24 cellular contexts compared by ENCODE assay signal in the genomic region with DNA sequence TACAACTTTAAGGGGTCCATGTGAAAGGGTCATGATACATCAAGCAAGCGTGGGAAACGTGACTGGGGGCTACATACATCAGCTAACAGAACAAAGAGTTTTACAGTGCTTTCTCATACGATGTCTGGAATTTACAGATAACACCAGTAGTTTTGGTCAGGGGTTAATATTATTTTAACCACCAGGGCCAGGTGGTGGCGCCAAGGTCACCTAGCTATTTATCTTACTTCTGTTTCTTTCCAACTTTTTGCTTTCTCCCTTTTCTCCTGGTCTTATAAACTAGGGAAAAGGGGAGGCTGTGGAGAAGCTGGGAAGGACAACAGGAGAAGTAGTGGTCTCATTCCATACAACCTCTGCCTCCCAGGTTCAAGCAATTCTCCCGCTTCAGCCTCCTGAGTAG. TPM values are rescaled to one million over a fixed set of nuclear protein-coding genes. Genes with fewer than 3 reads are reported as not detected.
DNase-seq lines count a peak whose midpoint lies in the region; ATAC-seq and TF ChIP-seq lines count a peak whose summit lies in the region.
"Had no signal": no experiment of that assay in that cellular context is flagged by ENCODE, and none has a peak within 500 bp of the region (broad histone marks: within the 10 kb centered on the region; RNA-seq: fewer than 3 reads in every experiment).

No MANE protein-coding gene starts in this region.

- peak; percentile 6 for DNase-seq in MCF 10A (ENCODE audit: unreplicated experiment)
- no peak for DNase-seq in mammary epithelial cell
- no peak for DNase-seq in LNCaP clone FGC (ENCODE audit: low read depth)
- no peak for DNase-seq in natural killer cell treated with Interleukin-12 subunit alpha and Interleukin-12 subunit beta and Interleukin-15 and Interleukin-18, amount 100 ng/mL, for 72 hours (ENCODE audit: low spot score)
- DNase-seq in activated CD8-positive, alpha-beta T cell treated with anti-CD3 and anti-CD28 coated beads for 36 hours: no peak
- DNase-seq in HCEC 1CT: no peak
- DNase-seq: 8988T; C1 segment of cervical spinal cord; CD8-positive, alpha-beta memory T cell; DMS53; HFFc6; KBM-7; NCI-H1694 treated with DMSO at 0.1 percent for 48 hours; NCI-H2081 treated with DMSO at 0.1 percent for 48 hours; NCI-H2171 treated with DMSO at 0.1 percent for 48 hours; NCI-H526; PC-3; SHP77 treated with DMSO at 0.1 percent for 48 hours had no signal

- H3K27ac ChIP-seq in mammary epithelial cell (ENCODE audit: insufficient read depth, low read depth, low read length) (no peak overlapping the region), VCaP (peak overlapping the region; percentile 35; the same call in 1 of the 2 replicates)
- H3K27ac ChIP-seq: RWPE1, SK-N-MC had no signal

- no peaks in the 10 kb centered on the region for H3K79me2 ChIP-seq in mammary epithelial cell (ENCODE audit: insufficient read depth, low read length)

- no peak overlapping the region for H3K4me3 Mint-ChIP-seq in MCF 10A (ENCODE audit: unreplicated experiment)
- H3K4me3 Mint-ChIP-seq in natural killer cell treated with Interleukin-12 subunit alpha and Interleukin-12 subunit beta and Interleukin-15 and Interleukin-18, amount 100 ng/mL, for 72 hours: no peak overlapping the region
- H3K4me3 Mint-ChIP-seq in activated CD8-positive, alpha-beta T cell treated with anti-CD3 and anti-CD28 coated beads for 36 hours: no peak overlapping the region
- H3K4me3 Mint-ChIP-seq: CD8-positive, alpha-beta memory T cell; HFFc6; T-helper 2 cell treated with Interferon-gamma antibody and Interleukin-4, amounts not matched to agents 5 μg/mL and 100 μg/mL, for 36 hours had no signal

- no peaks in the 10 kb centered on the region for H3K9me3 Mint-ChIP-seq in MCF 10A (ENCODE audit: unreplicated experiment)
- no peaks in the 10 kb centered on the region for H3K9me3 Mint-ChIP-seq in natural killer cell treated with Interleukin-12 subunit alpha and Interleukin-12 subunit beta and Interleukin-15 and Interleukin-18, amount 100 ng/mL, for 72 hours
- no peaks in the 10 kb centered on the region for H3K9me3 Mint-ChIP-seq in activated CD8-positive, alpha-beta T cell treated with anti-CD3 and anti-CD28 coated beads for 36 hours
- H3K9me3 Mint-ChIP-seq: CD8-positive, alpha-beta memory T cell; T-helper 2 cell treated with Interferon-gamma antibody and Interleukin-4, amounts not matched to agents 5 μg/mL and 100 μg/mL, for 36 hours had no signal

- peaks cover 24% of the 10 kb centered on the region for H3K27me3 Mint-ChIP-seq in MCF 10A (ENCODE audit: insufficient read depth, unreplicated experiment)
- H3K27me3 Mint-ChIP-seq in natural killer cell treated with Interleukin-12 subunit alpha and Interleukin-12 subunit beta and Interleukin-15 and Interleukin-18, amount 100 ng/mL, for 72 hours: peaks cover 4 to 13% of the 10 kb centered on the region in 2 donors
- H3K27me3 Mint-ChIP-seq in activated CD8-positive, alpha-beta T cell treated with anti-CD3 and anti-CD28 coated beads for 36 hours: peaks cover 9% of the 10 kb centered on the region

- no peaks in the 10 kb centered on the region for H3K27me3 ChIP-seq in mammary epithelial cell (ENCODE audit: insufficient read depth, low read length)

- dilution Hi-C loops in mammary epithelial cell (cut with HindIII; ENCODE audit: low sequenced_read_pairs): no loop called here

- POLR2A ChIA-PET in MCF 10A (lab: Yijun Ruan, JAX): interaction anchor here (0.6 kb wide), 2 partner anchors 13 to 390 kb away, joined by 3 read pairs; no protein-coding TSS in a partner anchor
- POLR2A ChIA-PET in activated CD8-positive, alpha-beta T cell treated with anti-CD3 and anti-CD28 coated beads for 36 hours (lab: Charles Lee): no interaction called here

- no peak for TF ChIP-seq CTCF in MCF 10A (IDR thresholded peaks at IDR 0.05; ENCODE audit: unreplicated experiment)
- TF ChIP-seq CTCF in mammary epithelial cell (conservative IDR thresholded peaks at IDR 0.05 in 1 of 2, IDR thresholded peaks at IDR 0.05 in 1 of 2; ENCODE audit: extremely low read depth in 1 of 2, insufficient read depth in 1 of 2, low read depth in 1 of 2, low read length in 2 of 2): no peak
- TF ChIP-seq CTCF in LNCaP clone FGC (IDR thresholded peaks at IDR 0.05; ENCODE audit: control insufficient read depth, extremely low read depth, insufficient read depth): peak; percentile 23; the same call in 1 of the 2 replicates
- peak; percentile 22 for TF ChIP-seq CTCF in VCaP (conservative IDR thresholded peaks at IDR 0.05)
- TF ChIP-seq CTCF in activated CD8-positive, alpha-beta T cell treated with anti-CD3 and anti-CD28 coated beads for 36 hours (IDR thresholded peaks at IDR 0.05): no peak

- no peak overlapping the region for H2AFZ ChIP-seq in mammary epithelial cell (ENCODE audit: low read depth, low read length)

- H3K36me3 Mint-ChIP-seq in MCF 10A (ENCODE audit: insufficient read depth, unreplicated experiment): no peaks in the 10 kb centered on the region
- H3K36me3 Mint-ChIP-seq in natural killer cell treated with Interleukin-12 subunit alpha and Interleukin-12 subunit beta and Interleukin-15 and Interleukin-18, amount 100 ng/mL, for 72 hours: no peaks in the 10 kb centered on the region
- H3K36me3 Mint-ChIP-seq in activated CD8-positive, alpha-beta T cell treated with anti-CD3 and anti-CD28 coated beads for 36 hours (ENCODE audit: low read depth): no peaks in the 10 kb centered on the region
- H3K36me3 Mint-ChIP-seq: CD8-positive, alpha-beta memory T cell had no signal

- H3K36me3 ChIP-seq in mammary epithelial cell (ENCODE audit: insufficient read depth, low read length): no peaks in the 10 kb centered on the region

- no peak overlapping the region for H3K27ac Mint-ChIP-seq in MCF 10A (ENCODE audit: low read depth, unreplicated experiment)
- H3K27ac Mint-ChIP-seq in natural killer cell treated with Interleukin-12 subunit alpha and Interleukin-12 subunit beta and Interleukin-15 and Interleukin-18, amount 100 ng/mL, for 72 hours: no peak overlapping the region
- no peak overlapping the region for H3K27ac Mint-ChIP-seq in activated CD8-positive, alpha-beta T cell treated with anti-CD3 and anti-CD28 coated beads for 36 hours
- H3K27ac Mint-ChIP-seq: CD8-positive, alpha-beta memory T cell; HFFc6; T-helper 2 cell treated with Interferon-gamma antibody and Interleukin-4, amounts not matched to agents 5 μg/mL and 100 μg/mL, for 36 hours had no signal

- no TSS peak for BruUV-seq in MCF 10A (replicated peaks; lab: Mats Ljungman, UMichigan)
- no TSS peak for BruUV-seq in mammary epithelial cell (replicated peaks; lab: Mats Ljungman, UMichigan)

- intact Hi-C loops in MCF 10A (cut with micrococcal nuclease): no loop called here
- intact Hi-C loops in mammary epithelial cell (cut with micrococcal nuclease): no loop called here
- intact Hi-C loops in activated CD8-positive, alpha-beta T cell treated with anti-CD3 and anti-CD28 coated beads for 36 hours (cut with micrococcal nuclease): no loop called here

- in situ Hi-C loops in mammary epithelial cell (cut with MboI; ENCODE audit: low sequenced_read_pairs in 2 of 2): no loop called here

- H3K4me2 ChIP-seq in mammary epithelial cell (ENCODE audit: insufficient read depth, low read depth, low read length): no peak overlapping the region

- CTCF ChIA-PET in MCF 10A (lab: Yijun Ruan, JAX) (interaction anchor here (0.6 to 1.7 kb wide), 8 partner anchors 16 to 271 kb away, joined by 3 to 7 read pairs (median 4); a partner anchor contains a TSS), mammary epithelial cell (lab: Charles Lee; ENCODE audit: low non-redundant PET) (no interaction called here)
- CTCF ChIA-PET in activated CD8-positive, alpha-beta T cell treated with anti-CD3 and anti-CD28 coated beads for 36 hours (lab: Charles Lee): no interaction called here

- H3K4me3 ChIP-seq in mammary epithelial cell (replicated peaks in 1 of 3; ENCODE audit: insufficient read depth in 1 of 3, low read depth in 2 of 3, low read length in 3 of 3) (no peak overlapping the region), LNCaP clone FGC (ENCODE audit: low read depth, low read length) (no peak overlapping the region)
- H3K4me3 ChIP-seq: SK-N-MC had no signal

- H4K20me1 ChIP-seq in mammary epithelial cell (ENCODE audit: insufficient read depth, low read length): no peaks in the 10 kb centered on the region

- H3K4me1 ChIP-seq in mammary epithelial cell (ENCODE audit: insufficient read depth, low read length): no peaks in the 10 kb centered on the region

- peaks cover 3% of the 10 kb centered on the region for H3K9me3 ChIP-seq in mammary epithelial cell (replicated peaks; ENCODE audit: insufficient read depth, low read length)

- no peaks in the 10 kb centered on the region for H3K4me1 Mint-ChIP-seq in MCF 10A (ENCODE audit: insufficient read depth, unreplicated experiment)
- no peaks in the 10 kb centered on the region for H3K4me1 Mint-ChIP-seq in natural killer cell treated with Interleukin-12 subunit alpha and Interleukin-12 subunit beta and Interleukin-15 and Interleukin-18, amount 100 ng/mL, for 72 hours (ENCODE audit: low read depth in 2 of 2)
- no peaks in the 10 kb centered on the region for H3K4me1 Mint-ChIP-seq in activated CD8-positive, alpha-beta T cell treated with anti-CD3 and anti-CD28 coated beads for 36 hours (ENCODE audit: low read depth)
- H3K4me1 Mint-ChIP-seq: CD8-positive, alpha-beta memory T cell had no signal

- no peak for ATAC-seq in natural killer cell treated with Interleukin-12 subunit alpha and Interleukin-12 subunit beta and Interleukin-15 and Interleukin-18, amount 100 ng/mL, for 72 hours
- ATAC-seq in activated CD8-positive, alpha-beta T cell treated with anti-CD3 and anti-CD28 coated beads for 36 hours: no peak
- ATAC-seq in GM19351 (IDR thresholded peaks at IDR 0.05; ENCODE audit: unreplicated experiment): no peak
- ATAC-seq: PC-3 had no signal

- no peak overlapping the region for H3K9ac ChIP-seq in mammary epithelial cell (ENCODE audit: insufficient read depth, low read length)

- WGBS in mammary epithelial cell (ENCODE audit: low coverage, missing lambda C conversion rate): 24% methylated on average over 4 of the region's 5 CpGs

RNA-seq across cellular contexts. Expression of a gene that starts 37.9 kb away (rescaled TPM):
- total RNA-seq in MCF 10A (2022) (not detected in 2 replicates), mammary epithelial cell (not detected)
- polyA plus RNA-seq in mammary epithelial cell: not detected
- not detected for polyA minus RNA-seq in mammary epithelial cell
- not detected for total RNA-seq in natural killer cell treated with Interleukin-12 subunit alpha and Interleukin-12 subunit beta and Interleukin-15 and Interleukin-18, amount 100 ng/mL, for 72 hours
- not detected for total RNA-seq in activated CD8-positive, alpha-beta T cell treated with anti-CD3 and anti-CD28 coated beads for 36 hours
- total RNA-seq: CD8-positive, alpha-beta memory T cell; HFFc6; M059J; PC-3 had no signal
- polyA plus RNA-seq: CD8-positive, alpha-beta memory T cell had no signal

RNA-seq across cellular contexts. Expression of a gene that starts 39.2 kb away (rescaled TPM):
- total RNA-seq in MCF 10A (2022) (15.5 and 18.1 TPM in 2 replicates), mammary epithelial cell (10 to 100 TPM; 11.0 TPM)
- 11.1 TPM for polyA plus RNA-seq in mammary epithelial cell
- 6.2 TPM for polyA minus RNA-seq in mammary epithelial cell
- total RNA-seq in natural killer cell treated with Interleukin-12 subunit alpha and Interleukin-12 subunit beta and Interleukin-15 and Interleukin-18, amount 100 ng/mL, for 72 hours: 10 to 100 TPM; 23.0 to 31.7 TPM
- 10 to 100 TPM; 19.1 to 23.7 TPM for total RNA-seq in activated CD8-positive, alpha-beta T cell treated with anti-CD3 and anti-CD28 coated beads for 36 hours

Comparison
In these comparisons a context has a peak if more than half of its experiments do, and no peak if none do; other contexts are left out.
1. CTCF ChIP-seq: peak in LNCaP clone FGC (single experiment) and VCaP (single experiment); none in MCF 10A (single experiment), mammary epithelial cell (0 of 2) and activated CD8-positive, alpha-beta T cell treated with anti-CD3 and anti-CD28 coated beads for 36 hours (single experiment).